In the genomic region with DNA sequence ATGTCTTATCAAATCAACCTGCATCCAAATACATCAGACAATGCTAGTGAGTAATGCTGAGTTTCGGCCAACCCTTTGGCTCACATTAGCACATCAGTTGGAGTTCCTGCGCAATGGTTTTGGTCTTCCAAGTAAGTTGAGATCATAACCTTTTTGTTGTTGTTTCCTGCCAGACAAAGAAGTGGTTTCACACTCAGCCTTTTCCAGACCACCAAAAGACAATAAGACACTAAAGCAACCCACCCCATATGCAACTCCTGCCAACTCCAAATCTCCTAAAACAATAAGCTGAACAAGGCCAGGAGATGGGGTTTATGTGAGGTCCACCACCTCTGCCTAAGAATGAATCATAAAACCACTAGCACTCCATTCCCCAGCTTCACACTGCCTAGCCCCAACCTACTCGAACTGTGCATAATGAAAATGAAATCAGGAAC, we compare ENCODE assay signal across 11 cellular contexts.
DNase-seq lines count a peak whose midpoint lies in the region; ATAC-seq, FAIRE-seq and TF ChIP-seq lines count a peak whose summit lies in the region.
"Had no signal": no experiment of that assay in that cellular context is flagged by ENCODE, and none has a peak within 500 bp of the region (broad histone marks: within the 10 kb centered on the region; RNA-seq: fewer than 3 reads in every experiment).

No MANE protein-coding gene starts in this region.

- ATAC-seq in HG03521 (IDR thresholded peaks at IDR 0.05; ENCODE audit: unreplicated experiment) (peak; percentile 43), GM12878 (no peak), HG02623 (IDR thresholded peaks at IDR 0.05; ENCODE audit: unreplicated experiment) (no peak), GM18517 (IDR thresholded peaks at IDR 0.05; ENCODE audit: unreplicated experiment) (no peak)
- peak; percentile 84 for ATAC-seq in stimulated activated naive CD8-positive, alpha-beta T cell treated with anti-CD3 and anti-CD28 coated beads, Interleukin-15, Interleukin-2, amounts not matched to agents 100 U/mL and 50 U/mL, for 24 hours
- ATAC-seq: activated CD4-positive, CD25-positive, alpha-beta regulatory T cell treated with anti-CD3 and anti-CD28 coated beads, Interleukin-2, amount 50 U/mL, for 24 hours had no signal

- SMC1A ChIA-PET in GM12878 (lab: Charles Lee; ENCODE audit: uncharacterized antibody, unreplicated experiment): interaction anchor here (0.7 to 1.1 kb wide), 2 partner anchors 12 to 17 kb away, joined by 3 to 4 read pairs; no protein-coding TSS in a partner anchor

- peak overlapping the region; percentile 42; the same call in 1 of the 2 replicates for H3K4me2 ChIP-seq in GM12878 (ENCODE audit: control insufficient read depth, insufficient read depth)

- DNase-seq in activated naive CD4-positive, alpha-beta T cell treated with anti-CD3 and anti-CD28 coated beads for 36 hours: peak; percentile 10
- no peak for DNase-seq in activated naive CD4-positive, alpha-beta T cell (lab: John Stamatoyannopoulos, UW)
- DNase-seq in GM12878 (ENCODE audit: low read depth, low spot score): no peak
- no peak for DNase-seq in stimulated activated naive CD8-positive, alpha-beta T cell treated with anti-CD3 and anti-CD28 coated beads, Interleukin-15, Interleukin-2, amounts not matched to agents 100 U/mL and 50 U/mL, for 24 hours
- no peak for DNase-seq in stimulated activated CD8-positive, alpha-beta memory T cell treated with anti-CD3 and anti-CD28 coated beads, Interleukin-4, amount 100 ng/mL, for 48 hours
- DNase-seq: amygdala; stimulated activated CD4-positive, alpha-beta T cell treated with anti-CD3 and anti-CD28 coated beads, Interleukin-4, amount 100 ng/mL, for 4 hours had no signal

- intact Hi-C loops in activated naive CD4-positive, alpha-beta T cell treated with anti-CD3 and anti-CD28 coated beads for 36 hours (cut with micrococcal nuclease): no loop called here
- intact Hi-C loops in GM12878 (cut with micrococcal nuclease; ENCODE audit: unreplicated experiment): no loop called here

- no peaks in the 10 kb centered on the region for H3K4me1 Mint-ChIP-seq in activated naive CD4-positive, alpha-beta T cell treated with anti-CD3 and anti-CD28 coated beads for 36 hours (ENCODE audit: low read depth)

- no peaks in the 10 kb centered on the region for H3K36me3 Mint-ChIP-seq in activated naive CD4-positive, alpha-beta T cell treated with anti-CD3 and anti-CD28 coated beads for 36 hours (ENCODE audit: low read depth)

- H3K36me3 ChIP-seq in GM12878 (ENCODE audit: control insufficient read depth in 2 of 2, insufficient read depth in 2 of 2, low read length in 1 of 2): no peaks in the 10 kb centered on the region

- H2AFZ ChIP-seq in GM12878 (ENCODE audit: control insufficient read depth, low read depth, low read length): no peak overlapping the region

- TF ChIP-seq RAD21 in GM12878 (IDR thresholded peaks at IDR 0.05; ENCODE audit: insufficient read depth, low read depth, low read length): no peak

- no peak overlapping the region for H3K4me3 Mint-ChIP-seq in activated naive CD4-positive, alpha-beta T cell treated with anti-CD3 and anti-CD28 coated beads for 36 hours

- RAD21 ChIA-PET in GM12878 (lab: Charles Lee; ENCODE audit: unreplicated experiment): no interaction called here

- no peaks in the 10 kb centered on the region for H3K9me3 ChIP-seq in GM12878 (replicated peaks; ENCODE audit: control insufficient read depth, insufficient read depth, low read length)

- FAIRE-seq in GM12878 (lab: Jason Lieb, UNC): no peak

- H3K27ac Mint-ChIP-seq in activated naive CD4-positive, alpha-beta T cell treated with anti-CD3 and anti-CD28 coated beads for 36 hours: no peak overlapping the region

- H3K4me3 ChIP-seq in GM12878: no peak overlapping the region

- POLR2A ChIA-PET in GM12878 (lab: Charles Lee): no interaction called here

- CTCF ChIA-PET in activated naive CD4-positive, alpha-beta T cell treated with anti-CD3 and anti-CD28 coated beads for 36 hours (lab: Charles Lee): no interaction called here
- CTCF ChIA-PET in GM12878 (lab: Yijun Ruan, JAX): interaction anchor here (1.1 to 1.4 kb wide), 2 partner anchors 12 to 39 kb away, joined by 3 to 7 read pairs; no protein-coding TSS in a partner anchor

- H3K4me1 ChIP-seq in GM12878 (ENCODE audit: control insufficient read depth, insufficient read depth, low read length): peaks cover 13% of the 10 kb centered on the region

- no peak for TF ChIP-seq POLR2A in GM12878 (IDR thresholded peaks at IDR 0.05; ENCODE audit: low read depth, low read length)

- no peaks in the 10 kb centered on the region for H3K27me3 ChIP-seq in GM12878 (replicated peaks in 1 of 2; ENCODE audit: control insufficient read depth in 2 of 2, insufficient read depth in 2 of 2, low read length in 1 of 2)

- H3K9ac ChIP-seq in GM12878 (ENCODE audit: control insufficient read depth, insufficient read depth, low read length): no peak overlapping the region

- WGBS in GM12878 (ENCODE audit: insufficient coverage, insufficient replicate concordance, low lambda C conversion rate, missing lambda C conversion rate): 31% methylated on average over 3 of the region's 3 CpGs

- no peak for TF ChIP-seq CTCF in GM12878 (IDR thresholded peaks at IDR 0.05 in 2 of 3, conservative IDR thresholded peaks at IDR 0.05 in 1 of 3; ENCODE audit: control insufficient read depth in 2 of 3, extremely low read depth in 1 of 3, insufficient read depth in 1 of 3, low read depth in 3 of 3, low read length in 3 of 3)

- no peaks in the 10 kb centered on the region for H4K20me1 ChIP-seq in GM12878 (ENCODE audit: control insufficient read depth, insufficient read depth)

- no TSS peak for BruUV-seq in GM12878 (replicated peaks; lab: Mats Ljungman, UMichigan)

- no peak overlapping the region for H3K27ac ChIP-seq in GM12878 (ENCODE audit: control insufficient read depth, insufficient read depth)

- H3K9me3 Mint-ChIP-seq in activated naive CD4-positive, alpha-beta T cell treated with anti-CD3 and anti-CD28 coated beads for 36 hours: no peaks in the 10 kb centered on the region

- no peak for TF ChIP-seq EP300 in GM12878 (IDR thresholded peaks at IDR 0.05; ENCODE audit: borderline replicate concordance in 1 of 2, control insufficient read depth in 1 of 2, low read depth in 2 of 2, low read length in 2 of 2)

- H3K79me2 ChIP-seq in GM12878 (ENCODE audit: control insufficient read depth, insufficient read depth, low read length): no peaks in the 10 kb centered on the region

- peaks cover 3% of the 10 kb centered on the region for H3K27me3 Mint-ChIP-seq in activated naive CD4-positive, alpha-beta T cell treated with anti-CD3 and anti-CD28 coated beads for 36 hours (ENCODE audit: low read depth)

- in situ Hi-C loops in GM12878 (cut with MboI): no loop called here

TF ChIP-seq in GM12878, 131 proteins besides CTCF, POLR2A, EP300 and RAD21:
- TF ChIP-seq MYC (IDR thresholded peaks at IDR 0.05; ENCODE audit: insufficient read depth, insufficient read length, insufficient replicate concordance, low read length, severe bottlenecking) (no peak), RUNX3 (IDR thresholded peaks at IDR 0.05; ENCODE audit: low read length) (peak; percentile 36)

Comparison
In these comparisons a context has a peak if more than half of its experiments do, and no peak if none do; other contexts are left out.
1. ATAC-seq: peak in HG03521 (single experiment) and stimulated activated naive CD8-positive, alpha-beta T cell treated with anti-CD3 and anti-CD28 coated beads, Interleukin-15, Interleukin-2, amounts not matched to agents 100 U/mL and 50 U/mL, for 24 hours (single experiment); none in GM12878 (single experiment), HG02623 (single experiment) and GM18517 (single experiment).